ENCODE assay signal across 8 cellular contexts in the genomic region with DNA sequence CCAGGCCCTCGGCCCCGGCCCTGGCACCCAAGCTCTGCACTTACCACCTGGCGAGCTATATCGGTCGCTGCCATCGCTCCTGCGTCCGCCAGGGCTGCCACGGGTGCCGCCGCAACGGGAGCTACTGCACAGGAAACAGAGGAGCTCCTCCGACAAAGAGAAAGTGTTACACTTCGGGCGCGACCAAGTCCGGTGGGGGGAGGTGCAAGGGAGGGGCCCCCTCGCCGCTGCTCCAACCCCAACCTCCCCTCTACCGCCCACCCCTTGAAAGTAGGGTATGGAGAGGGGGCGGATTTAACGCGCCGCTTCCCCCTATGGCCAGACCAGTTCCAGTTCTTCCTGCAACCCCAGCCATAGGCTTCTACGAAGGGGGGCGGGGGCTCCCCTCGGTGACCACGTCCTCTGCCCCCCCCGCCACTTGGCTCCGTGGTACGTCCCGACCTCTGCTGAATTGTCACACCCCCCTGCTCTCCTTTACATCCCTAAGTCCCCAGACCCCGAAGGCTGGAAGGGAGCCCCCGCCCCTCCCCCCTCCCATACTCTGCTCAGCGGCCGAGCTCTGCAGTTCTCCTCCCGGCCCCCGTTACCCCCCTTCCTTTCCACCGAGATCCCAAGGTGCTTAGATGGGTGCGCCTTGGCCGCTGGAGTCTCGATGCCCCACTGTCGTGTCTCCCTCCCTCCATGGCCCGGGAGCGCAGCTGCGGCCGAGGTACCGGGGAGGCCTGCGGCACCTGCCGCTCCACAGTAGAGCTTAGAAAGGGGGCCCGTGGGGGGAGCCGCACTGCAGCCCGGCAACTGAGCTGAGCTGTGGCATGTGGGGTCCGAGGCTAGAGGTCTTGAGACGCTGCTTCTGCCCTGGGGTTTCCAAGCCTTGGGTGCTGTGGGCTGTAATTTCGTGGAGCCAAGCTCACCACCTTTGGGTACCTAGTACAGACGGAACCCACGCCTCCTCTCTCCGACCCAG. TPM values are rescaled to one million over a fixed set of nuclear protein-coding genes. Genes with fewer than 3 reads are reported as not detected.
DNase-seq lines count a peak whose midpoint lies in the region; ATAC-seq and TF ChIP-seq lines count a peak whose summit lies in the region.

TSS of gene SEPTIN6 (minus strand) at position 137 of the 964 bp plus-strand sequence. CDS start at position 74, 63 bp downstream.

- H3K4me1 ChIP-seq in endodermal cell (ENCODE audit: control insufficient read depth, insufficient read depth, low read length) = peaks cover 3% of the 10 kb centered on the region

- DNase-seq in C1 segment of cervical spinal cord (lab: John Stamatoyannopoulos, UW) = peak in 11 of 14 donors; percentile 7 to 66 (median 47)
- peak; percentile 85 to 88 for DNase-seq in NOMO-1 (lab: John Stamatoyannopoulos, UW; ENCODE audit: unreplicated experiment in 2 of 2)
- DNase-seq in activated CD8-positive, alpha-beta memory T cell treated with anti-CD3 and anti-CD28 coated beads for 4 hours (ENCODE audit: low read depth in 2 of 2) = peak; percentile 59 to 68
- DNase-seq in endodermal cell = peak; percentile 87
- peak; percentile 36 for DNase-seq in midbrain (lab: John Stamatoyannopoulos, UW)
- peak; percentile 74 for DNase-seq in stimulated activated CD8-positive, alpha-beta memory T cell treated with anti-CD3 and anti-CD28 coated beads, Interleukin-4, amount 100 ng/mL, for 24 hours (ENCODE audit: low read depth)

- peak; percentile 54 for ATAC-seq in HG03378 (IDR thresholded peaks at IDR 0.05; ENCODE audit: unreplicated experiment)

- H3K9ac ChIP-seq in endodermal cell (ENCODE audit: extremely low read depth, low read length, poor library complexity, severe bottlenecking) = peak within 1 kb of the TSS; percentile 30

- H3K27me3 Mint-ChIP-seq in endodermal cell (ENCODE audit: insufficient read depth) = peaks cover 42% of the 10 kb centered on the region

- H3K4me3 ChIP-seq in endodermal cell (ENCODE audit: low read length) = peak within 1 kb of the TSS; percentile 82

- TF ChIP-seq CTCF in endodermal cell (conservative IDR thresholded peaks at IDR 0.05) = peak; percentile 32

- H3K9me3 Mint-ChIP-seq in endodermal cell = peaks cover 76% of the 10 kb centered on the region

- peak within 1 kb of the TSS; percentile 68 for H3K4me3 Mint-ChIP-seq in endodermal cell

- H3K4me1 Mint-ChIP-seq in endodermal cell = peaks cover 11% of the 10 kb centered on the region

- H3K36me3 ChIP-seq in endodermal cell (ENCODE audit: control insufficient read depth, insufficient read depth, low read length) = no peaks in the 10 kb centered on the region

- peak; percentile 93 for TF ChIP-seq POLR2A in GM19099 (IDR thresholded peaks at IDR 0.05; ENCODE audit: extremely low read depth, insufficient read length, low read depth)

- H3K27me3 ChIP-seq in endodermal cell (ENCODE audit: control insufficient read depth, insufficient read depth, low read length, poor library complexity, severe bottlenecking) = no peaks in the 10 kb centered on the region

- WGBS in endodermal cell (ENCODE audit: insufficient coverage in 1 of 2, insufficient read length in 1 of 2), 2 experiments = 6% methylated on average over 41 of the region's 59 CpGs; no CpG with 5 or more reads in 1 of the 2 experiments

- no peak within 1 kb of the TSS for H3K27ac Mint-ChIP-seq in endodermal cell

- H3K27ac ChIP-seq in endodermal cell (ENCODE audit: low read depth, low read length) = peak within 1 kb of the TSS; percentile 77

- no peaks in the 10 kb centered on the region for H3K36me3 Mint-ChIP-seq in endodermal cell (ENCODE audit: low read depth)

- no peaks in the 10 kb centered on the region for H3K9me3 ChIP-seq in endodermal cell (ENCODE audit: control insufficient read depth, low read length)

RNA-seq across cellular contexts. Expression of gene SEPTIN6, which starts in this region (rescaled TPM):
- total RNA-seq in endodermal cell = 10 to 100 TPM; 11.5 to 18.7 TPM
- polyA plus RNA-seq in endodermal cell (2013, experiment 1 of 2) = 46.6 TPM
- polyA plus RNA-seq in endodermal cell (2013, experiment 2 of 2) = 40.6 TPM

Comparison
In these comparisons a context has a peak if more than half of its experiments do, and no peak if none do; other contexts are left out.
1. Peak in every context shown above with its lines: DNase-seq, ATAC-seq, H3K4me3 ChIP-seq and H3K27ac ChIP-seq.
2. DNase-seq: peak in every context shown above with its lines; median percentile 87 in endodermal cell; 86 in NOMO-1; 74 in stimulated activated CD8-positive, alpha-beta memory T cell treated with anti-CD3 and anti-CD28 coated beads, Interleukin-4, amount 100 ng/mL, for 24 hours; 64 in activated CD8-positive, alpha-beta memory T cell treated with anti-CD3 and anti-CD28 coated beads for 4 hours; 47 in C1 segment of cervical spinal cord; 36 in midbrain.